ENCODE assay signal across 14 cellular contexts in the genomic region with DNA sequence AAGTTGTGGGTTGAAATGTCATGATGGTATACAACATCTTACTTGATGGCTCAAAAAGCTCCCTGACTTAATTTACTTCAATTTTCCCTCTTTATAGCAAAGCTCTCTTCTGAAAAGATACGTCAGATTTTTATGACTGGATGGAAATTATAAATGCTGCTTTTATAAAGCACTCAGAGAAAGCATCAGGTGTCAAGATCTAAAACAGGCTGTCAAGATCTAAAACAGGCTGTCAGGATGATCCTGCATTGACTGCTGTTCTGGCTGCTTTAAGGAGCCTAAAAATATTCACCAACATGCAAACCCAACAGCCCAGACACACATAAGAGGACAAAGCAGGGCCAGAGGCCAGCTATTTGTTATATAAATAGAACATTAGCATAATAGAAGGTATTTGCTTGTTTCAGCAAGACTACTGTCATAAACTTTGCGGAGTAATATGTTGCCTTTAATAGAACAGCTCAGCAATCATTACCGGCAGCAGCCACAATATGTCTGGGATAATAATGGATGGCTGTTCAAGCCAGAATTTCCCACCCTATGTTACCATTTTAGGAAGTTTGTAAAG.
"Had no signal": no experiment of that assay in that cellular context is flagged by ENCODE, and none has a peak within 500 bp of the region (broad histone marks: within the 10 kb centered on the region; RNA-seq: fewer than 3 reads in every experiment).

No MANE protein-coding gene starts in this region.

- H3K27ac ChIP-seq: body of pancreas, coronary artery, esophagus muscularis mucosa, lower lobe of right lung had no signal

- H3K36me3 ChIP-seq: esophagus muscularis mucosa, lower lobe of right lung had no signal

- H3K36me3 Mint-ChIP-seq: activated naive CD8-positive, alpha-beta T cell treated with anti-CD3 and anti-CD28 coated beads for 36 hours; stimulated activated memory B cell treated with anti-CD40 and anti-IgM and Interleukin-4, amounts not matched to agents 10 μg/mL and 1 μg/mL and 100 μg/mL, for 72 hours had no signal

- DNase-seq: activated CD4-positive, CD25-positive, alpha-beta regulatory T cell treated with anti-CD3 and anti-CD28 coated beads, Interleukin-2, amount 50 U/mL, for 72 hours; activated naive CD8-positive, alpha-beta T cell treated with anti-CD3 and anti-CD28 coated beads for 36 hours; amygdala; body of pancreas; hypothalamus; kidney glomerular epithelial cell; lower lobe of right lung; stimulated activated CD4-positive, alpha-beta T cell treated with anti-CD3 and anti-CD28 coated beads, Interleukin-2, amount 100 ng/mL, for 48 hours had no signal

- H3K4me3 ChIP-seq: body of pancreas, coronary artery, esophagus muscularis mucosa, lower lobe of right lung had no signal

- H3K9me3 Mint-ChIP-seq: activated T-helper 1 cell treated with anti-CD3 and anti-CD28 coated beads, Interleukin-12 subunit alpha, Interleukin-12 subunit beta, Interleukin-2, Interleukin-4 antibody, amounts not matched to agents 30 ng/mL and 10 ng/mL and 1 ng/mL, durations not matched to agents 14 hours and 24 hours and 36 hours had no signal

- ATAC-seq: body of pancreas; lower lobe of right lung; stimulated activated memory B cell treated with anti-CD40 and anti-IgM and Interleukin-4, amounts not matched to agents 10 μg/mL and 1 μg/mL and 100 μg/mL, for 72 hours had no signal

- H3K27ac Mint-ChIP-seq: activated naive CD8-positive, alpha-beta T cell treated with anti-CD3 and anti-CD28 coated beads for 36 hours; activated T-helper 1 cell treated with anti-CD3 and anti-CD28 coated beads, Interleukin-12 subunit alpha, Interleukin-12 subunit beta, Interleukin-2, Interleukin-4 antibody, amounts not matched to agents 30 ng/mL and 10 ng/mL and 1 ng/mL, durations not matched to agents 14 hours and 24 hours and 36 hours; stimulated activated memory B cell treated with anti-CD40 and anti-IgM and Interleukin-4, amounts not matched to agents 10 μg/mL and 1 μg/mL and 100 μg/mL, for 72 hours had no signal

- H3K27me3 Mint-ChIP-seq: activated naive CD8-positive, alpha-beta T cell treated with anti-CD3 and anti-CD28 coated beads for 36 hours; central memory CD8-positive, alpha-beta T cell; stimulated activated memory B cell treated with anti-CD40 and anti-IgM and Interleukin-4, amounts not matched to agents 10 μg/mL and 1 μg/mL and 100 μg/mL, for 72 hours had no signal

- H3K4me1 ChIP-seq: body of pancreas, esophagus muscularis mucosa, lower lobe of right lung had no signal

- H3K4me1 Mint-ChIP-seq: activated naive CD8-positive, alpha-beta T cell treated with anti-CD3 and anti-CD28 coated beads for 36 hours; central memory CD8-positive, alpha-beta T cell; neural crest cell; stimulated activated memory B cell treated with anti-CD40 and anti-IgM and Interleukin-4, amounts not matched to agents 10 μg/mL and 1 μg/mL and 100 μg/mL, for 72 hours had no signal

- H3K9me3 ChIP-seq: body of pancreas, esophagus muscularis mucosa, lower lobe of right lung had no signal

- H3K4me3 Mint-ChIP-seq: activated naive CD8-positive, alpha-beta T cell treated with anti-CD3 and anti-CD28 coated beads for 36 hours; activated T-helper 1 cell treated with anti-CD3 and anti-CD28 coated beads, Interleukin-12 subunit alpha, Interleukin-12 subunit beta, Interleukin-2, Interleukin-4 antibody, amounts not matched to agents 30 ng/mL and 10 ng/mL and 1 ng/mL, durations not matched to agents 14 hours and 24 hours and 36 hours; central memory CD8-positive, alpha-beta T cell; neural crest cell; stimulated activated memory B cell treated with anti-CD40 and anti-IgM and Interleukin-4, amounts not matched to agents 10 μg/mL and 1 μg/mL and 100 μg/mL, for 72 hours had no signal

- H3K27me3 ChIP-seq: body of pancreas, esophagus muscularis mucosa had no signal
